ENCODE assay signal across 14 cellular contexts in the genomic region with DNA sequence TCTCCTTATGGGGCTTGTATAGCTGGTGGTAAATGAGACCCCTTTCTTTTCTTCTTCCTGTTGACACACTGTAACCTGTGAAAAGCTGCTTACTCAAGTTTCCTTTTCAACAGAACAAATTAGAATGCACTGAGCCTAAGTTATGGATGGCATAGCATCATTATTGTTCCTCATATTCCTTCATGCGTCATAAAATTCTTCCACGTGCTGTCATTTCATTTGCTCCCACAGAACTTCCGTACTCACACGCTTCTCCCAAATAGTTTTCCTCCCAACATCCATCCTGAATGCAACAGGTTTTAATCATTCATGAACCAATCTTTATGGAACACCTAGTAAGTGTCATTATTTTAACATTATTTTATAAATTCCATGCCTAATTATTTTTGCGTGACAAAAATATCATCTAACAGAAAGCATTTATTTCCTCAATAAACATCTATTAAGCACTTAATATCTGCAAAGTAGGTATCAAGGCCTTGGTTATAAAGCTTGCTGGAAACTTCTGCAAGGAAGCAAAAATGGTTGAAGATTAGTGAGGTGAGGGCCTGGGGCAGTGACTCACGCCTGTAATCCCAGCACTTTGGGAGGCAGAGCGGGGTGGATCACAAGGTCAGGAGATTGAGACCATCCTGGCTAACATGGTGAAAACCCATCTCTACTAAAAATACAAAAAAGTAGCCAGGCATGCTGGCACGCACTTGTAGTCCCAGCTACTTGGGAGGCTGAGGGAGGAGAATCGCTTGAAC. TPM values are rescaled to one million over a fixed set of nuclear protein-coding genes. Genes with fewer than 3 reads are reported as not detected.
DNase-seq lines count a peak whose midpoint lies in the region; ATAC-seq and TF ChIP-seq lines count a peak whose summit lies in the region.
"Had no signal": no experiment of that assay in that cellular context is flagged by ENCODE, and none has a peak within 500 bp of the region (broad histone marks: within the 10 kb centered on the region; RNA-seq: fewer than 3 reads in every experiment).

No MANE protein-coding gene starts in this region.

- no peak overlapping the region for H2AFZ ChIP-seq in hepatocyte

- no peaks in the 10 kb centered on the region for H4K20me1 ChIP-seq in hepatocyte (ENCODE audit: insufficient read depth, poor library complexity, severe bottlenecking)

- no peak overlapping the region for H3K4me2 ChIP-seq in hepatocyte

- no peak overlapping the region for H3K27ac Mint-ChIP-seq in osteocyte (ENCODE audit: unreplicated experiment)
- H3K27ac Mint-ChIP-seq in activated naive CD8-positive, alpha-beta T cell treated with anti-CD3 and anti-CD28 coated beads for 36 hours, result no peak overlapping the region

- H3K9me3 Mint-ChIP-seq in osteocyte (ENCODE audit: unreplicated experiment), result no peaks in the 10 kb centered on the region
- no peaks in the 10 kb centered on the region for H3K9me3 Mint-ChIP-seq in activated naive CD8-positive, alpha-beta T cell treated with anti-CD3 and anti-CD28 coated beads for 36 hours

- no peaks in the 10 kb centered on the region for H3K4me1 Mint-ChIP-seq in osteocyte (ENCODE audit: unreplicated experiment)
- H3K4me1 Mint-ChIP-seq in activated naive CD8-positive, alpha-beta T cell treated with anti-CD3 and anti-CD28 coated beads for 36 hours, result no peaks in the 10 kb centered on the region

- no peaks in the 10 kb centered on the region for H3K36me3 ChIP-seq in left ventricle myocardium inferior
- no peaks in the 10 kb centered on the region for H3K36me3 ChIP-seq in hepatocyte (replicated peaks; ENCODE audit: insufficient read depth, low read depth)
- H3K36me3 ChIP-seq: SJSA1 had no signal

- H3K27me3 ChIP-seq in left ventricle myocardium inferior (ENCODE audit: low read depth) (no peaks in the 10 kb centered on the region), hepatocyte (no peaks in the 10 kb centered on the region)

- DNase-seq in left ventricle myocardium inferior, result no peak
- no peak for DNase-seq in Right ventricle myocardium inferior (ENCODE audit: missing footprints)
- peak; percentile 62 for DNase-seq in amniotic epithelial cell (ENCODE audit: low read depth)
- no peak for DNase-seq in hepatocyte (ENCODE audit: low spot score)
- no peak for DNase-seq in osteocyte (ENCODE audit: extremely low spot score, unreplicated experiment)
- no peak for DNase-seq in activated naive CD8-positive, alpha-beta T cell treated with anti-CD3 and anti-CD28 coated beads for 36 hours
- DNase-seq: NCI-H1092 treated with DMSO at 0.1 percent for 48 hours, NCI-H1436, NCI-H187 treated with DMSO at 0.1 percent for 48 hours, NCI-H2107, NCI-H774 had no signal

- WGBS in hepatocyte (ENCODE audit: low lambda C conversion rate, missing lambda C conversion rate), result 80% methylated on average over 9 of the region's 9 CpGs

- H3K4me3 Mint-ChIP-seq in osteocyte (ENCODE audit: unreplicated experiment), result no peak overlapping the region
- no peak overlapping the region for H3K4me3 Mint-ChIP-seq in activated naive CD8-positive, alpha-beta T cell treated with anti-CD3 and anti-CD28 coated beads for 36 hours

- no peak for ATAC-seq in Right ventricle myocardium inferior
- no peak for ATAC-seq in GM18517 (IDR thresholded peaks at IDR 0.05; ENCODE audit: unreplicated experiment)

- H3K9me2 ChIP-seq in hepatocyte (replicated peaks; ENCODE audit: insufficient read depth), result no peaks in the 10 kb centered on the region

- H3K9me3 ChIP-seq in left ventricle myocardium inferior (replicated peaks) (no peaks in the 10 kb centered on the region), hepatocyte (ENCODE audit: low read depth) (no peaks in the 10 kb centered on the region)
- H3K9me3 ChIP-seq: SJSA1 had no signal

- H3K27ac ChIP-seq in left ventricle myocardium inferior (replicated peaks), result peak overlapping the region; percentile 24
- peak overlapping the region; percentile 48 for H3K27ac ChIP-seq in hepatocyte
- H3K27ac ChIP-seq: HL-60, SJSA1 had no signal

- H3K4me1 ChIP-seq in left ventricle myocardium inferior (peaks cover 5% of the 10 kb centered on the region), hepatocyte (ENCODE audit: insufficient read depth) (peaks cover 7% of the 10 kb centered on the region)
- H3K4me1 ChIP-seq: SJSA1 had no signal

- no peaks in the 10 kb centered on the region for H3K36me3 Mint-ChIP-seq in osteocyte (ENCODE audit: unreplicated experiment)
- no peaks in the 10 kb centered on the region for H3K36me3 Mint-ChIP-seq in activated naive CD8-positive, alpha-beta T cell treated with anti-CD3 and anti-CD28 coated beads for 36 hours

- H3K27me3 Mint-ChIP-seq in osteocyte (ENCODE audit: unreplicated experiment), result no peaks in the 10 kb centered on the region
- no peaks in the 10 kb centered on the region for H3K27me3 Mint-ChIP-seq in activated naive CD8-positive, alpha-beta T cell treated with anti-CD3 and anti-CD28 coated beads for 36 hours

- TF ChIP-seq CTCF in left ventricle myocardium inferior (IDR thresholded peaks at IDR 0.05; ENCODE audit: borderline replicate concordance) (no peak), hepatocyte (IDR thresholded peaks at IDR 0.05; ENCODE audit: poor library complexity) (no peak), osteocyte (IDR thresholded peaks at IDR 0.05) (no peak)

- H3K4me3 ChIP-seq in left ventricle myocardium inferior (no peak overlapping the region), hepatocyte (no peak overlapping the region)
- H3K4me3 ChIP-seq: SJSA1 had no signal

- H3K79me2 ChIP-seq in hepatocyte, result no peaks in the 10 kb centered on the region

- intact Hi-C loops in left ventricle myocardium inferior (cut with micrococcal nuclease) (no loop called here), Right ventricle myocardium inferior (cut with DNase I) (no loop called here)

RNA-seq across cellular contexts. Expression of a gene that starts 18.9 kb away (rescaled TPM):
- total RNA-seq in left ventricle myocardium inferior (187 TPM), Right ventricle myocardium inferior (175 TPM), hepatocyte (304 and 347 TPM in 2 replicates), osteocyte (349 and 355 TPM in 2 replicates)
- 280 and 288 TPM in 2 replicates for polyA plus RNA-seq in hepatocyte
- total RNA-seq in activated naive CD8-positive, alpha-beta T cell treated with anti-CD3 and anti-CD28 coated beads for 36 hours, result 100 to 1,000 TPM; 245 to 256 TPM
